Comparison of ENCODE assay signal across 8 cellular contexts in genomic region chr3:56682458-56683121, GRCh38. TPM values are rescaled to one million over a fixed set of nuclear protein-coding genes. Genes with fewer than 3 reads are reported as not detected.
DNase-seq lines count a peak whose midpoint lies in the region; ATAC-seq and TF ChIP-seq lines count a peak whose summit lies in the region.

No MANE protein-coding gene starts in this region.

- peak overlapping the region; percentile 99 for H3K27ac Mint-ChIP-seq in activated CD4-positive, alpha-beta T cell treated with anti-CD3 and anti-CD28 coated beads, Interleukin-2, amount 10 ng/mL, durations not matched to agents 24 days and 14 days

- ATAC-seq in GM18870 (IDR thresholded peaks at IDR 0.05; ENCODE audit: unreplicated experiment) (peak; percentile 57), HG03108 (IDR thresholded peaks at IDR 0.05; ENCODE audit: unreplicated experiment) (peak; percentile 60), left lobe of liver (peak; percentile 79)

- no peak for TF ChIP-seq CTCF in colonic mucosa (IDR thresholded peaks at IDR 0.05)

- H3K9me3 ChIP-seq in colonic mucosa, result no peaks in the 10 kb centered on the region

- H3K27me3 Mint-ChIP-seq in activated CD4-positive, alpha-beta T cell treated with anti-CD3 and anti-CD28 coated beads, Interleukin-2, amount 10 ng/mL, durations not matched to agents 24 days and 14 days, result no peaks in the 10 kb centered on the region

- peaks cover 29% of the 10 kb centered on the region for H3K4me1 Mint-ChIP-seq in activated CD4-positive, alpha-beta T cell treated with anti-CD3 and anti-CD28 coated beads, Interleukin-2, amount 10 ng/mL, durations not matched to agents 24 days and 14 days

- H3K4me3 Mint-ChIP-seq in activated CD4-positive, alpha-beta T cell treated with anti-CD3 and anti-CD28 coated beads, Interleukin-2, amount 10 ng/mL, durations not matched to agents 24 days and 14 days, result peak overlapping the region; percentile 100

- peak overlapping the region; percentile 86 to 95 for H3K9ac ChIP-seq in colonic mucosa (ENCODE audit: low read depth in 2 of 2, low read length in 2 of 2)

- peak overlapping the region; percentile 93 for H3K4me3 ChIP-seq in colonic mucosa

- no peaks in the 10 kb centered on the region for H3K36me3 ChIP-seq in colonic mucosa

- peaks cover 6% of the 10 kb centered on the region for H3K9me3 Mint-ChIP-seq in activated CD4-positive, alpha-beta T cell treated with anti-CD3 and anti-CD28 coated beads, Interleukin-2, amount 10 ng/mL, durations not matched to agents 24 days and 14 days

- H3K27ac ChIP-seq in colonic mucosa, result peak overlapping the region; percentile 100

- DNase-seq in ACHN (peak; percentile 75), NCI-H460 (ENCODE audit: extremely low read depth, low read depth) (peak; percentile 39), colonic mucosa (peak; percentile 83), left lobe of liver (ENCODE audit: low spot score) (peak; percentile 74)
- peak; percentile 94 for DNase-seq in activated CD4-positive, alpha-beta T cell treated with anti-CD3 and anti-CD28 coated beads, Interleukin-2, amount 10 ng/mL, durations not matched to agents 24 days and 14 days
- peak; percentile 78 to 80 for DNase-seq in stimulated activated CD4-positive, alpha-beta T cell treated with anti-CD3 and anti-CD28 coated beads, Interleukin-2, amount 100 ng/mL, for 24 hours

- H3K4me1 ChIP-seq in colonic mucosa, result no peaks in the 10 kb centered on the region

- in situ Hi-C loops in ACHN (cut with HindIII; ENCODE audit: low pct_ligation_motif_present, low pct_unique_long_range_greater_than_20kb, low sequenced_read_pairs), result no loop called here

- peaks cover 51% of the 10 kb centered on the region for H3K36me3 Mint-ChIP-seq in activated CD4-positive, alpha-beta T cell treated with anti-CD3 and anti-CD28 coated beads, Interleukin-2, amount 10 ng/mL, durations not matched to agents 24 days and 14 days (ENCODE audit: low read depth)

- intact Hi-C loops in activated CD4-positive, alpha-beta T cell treated with anti-CD3 and anti-CD28 coated beads, Interleukin-2, amount 10 ng/mL, durations not matched to agents 24 days and 14 days (cut with micrococcal nuclease), result loop anchor here (1.0 to 5.0 kb wide), 5 partner anchors 11 to 1075 kb away; partner anchors contain the start of genes CCDC66, DENND6A and SLMAP
- intact Hi-C loops in colonic mucosa (cut with DNase I), result no loop called here

- no peaks in the 10 kb centered on the region for H3K27me3 ChIP-seq in colonic mucosa

RNA-seq across cellular contexts. Expression of gene TASOR, which starts 0.5 kb away (rescaled TPM):
- 62.6 and 75.5 TPM in 2 replicates for total RNA-seq in NCI-H460 (2014; rRNA removed; shearing (Covaris generic))
- 26.7 and 57.3 TPM in 2 replicates for polyA plus RNA-seq in NCI-H460 (2014; cell fraction: nucleus; rRNA removed)
- total RNA-seq in activated CD4-positive, alpha-beta T cell treated with anti-CD3 and anti-CD28 coated beads, Interleukin-2, amount 10 ng/mL, durations not matched to agents 24 days and 14 days, result 65.0 and 65.1 TPM in 2 replicates
- total RNA-seq in colonic mucosa (10 to 100 TPM; 38.7 to 47.9 TPM), left lobe of liver (16.3 TPM)

Comparison
In these comparisons a context has a peak if more than half of its experiments do, and no peak if none do; other contexts are left out.
1. Peak in every context shown above with its lines: DNase-seq, ATAC-seq, H3K4me3 ChIP-seq and H3K27ac ChIP-seq.
2. DNase-seq: peak in every context shown above with its lines; median percentile 94 in activated CD4-positive, alpha-beta T cell treated with anti-CD3 and anti-CD28 coated beads, Interleukin-2, amount 10 ng/mL, durations not matched to agents 24 days and 14 days; 83 in colonic mucosa; 79 in stimulated activated CD4-positive, alpha-beta T cell treated with anti-CD3 and anti-CD28 coated beads, Interleukin-2, amount 100 ng/mL, for 24 hours; 75 in ACHN; 74 in left lobe of liver; 39 in NCI-H460.